ENCODE assay signal across 30 cellular contexts in genomic region chr3:163058190-163058854, GRCh38.
DNase-seq lines count a peak whose midpoint lies in the region; ATAC-seq and TF ChIP-seq lines count a peak whose summit lies in the region.
"Had no signal": no experiment of that assay in that cellular context is flagged by ENCODE, and none has a peak within 500 bp of the region (broad histone marks: within the 10 kb centered on the region; RNA-seq: fewer than 3 reads in every experiment).

No MANE protein-coding gene starts in this region.

- H3K4me1 ChIP-seq in adrenal gland (replicated peaks in 1 of 2) (peaks cover 0 to 8% of the 10 kb centered on the region in 2 donors), rectal smooth muscle tissue (ENCODE audit: control insufficient read depth, insufficient read depth, low read length) (peaks cover 5% of the 10 kb centered on the region)
- H3K4me1 ChIP-seq: heart right ventricle, Peyer's patch, SJSA1, upper lobe of right lung had no signal

- H3K36me3 Mint-ChIP-seq in activated naive CD4-positive, alpha-beta T cell treated with anti-CD3 and anti-CD28 coated beads for 36 hours (ENCODE audit: low read depth), result no peaks in the 10 kb centered on the region
- H3K36me3 Mint-ChIP-seq: activated naive CD4-positive, alpha-beta T cell treated with anti-CD3 and anti-CD28 coated beads, Interleukin-2, amount 10 ng/mL, durations not matched to agents 7 days and 5 days; mesothelial cell of epicardium; natural killer cell treated with Interleukin-12 subunit alpha and Interleukin-12 subunit beta and Interleukin-15 and Interleukin-18, amount 100 ng/mL, for 72 hours had no signal

- no peak for TF ChIP-seq POLR2A in adrenal gland (IDR thresholded peaks at IDR 0.05)

- intact Hi-C loops in adrenal gland (cut with DNase I) (no loop called here), left ventricle myocardium superior (cut with micrococcal nuclease) (no loop called here)
- intact Hi-C loops in activated naive CD4-positive, alpha-beta T cell treated with anti-CD3 and anti-CD28 coated beads for 36 hours (cut with micrococcal nuclease), result loop anchor here (10.0 kb wide), 1 partner anchor 1204 kb away; no protein-coding TSS in a partner anchor

- H3K9ac ChIP-seq in rectal smooth muscle tissue (ENCODE audit: low read length), result no peak overlapping the region

- no peaks in the 10 kb centered on the region for H3K27me3 Mint-ChIP-seq in activated naive CD4-positive, alpha-beta T cell treated with anti-CD3 and anti-CD28 coated beads for 36 hours (ENCODE audit: low read depth)
- H3K27me3 Mint-ChIP-seq: activated CD4-positive, alpha-beta T cell treated with anti-CD3 and anti-CD28 coated beads, Interleukin-2, amount 10 ng/mL, durations not matched to agents 24 days and 14 days; activated naive CD4-positive, alpha-beta T cell treated with anti-CD3 and anti-CD28 coated beads, Interleukin-2, amount 10 ng/mL, durations not matched to agents 7 days and 5 days; central memory CD8-positive, alpha-beta T cell; natural killer cell treated with Interleukin-12 subunit alpha and Interleukin-12 subunit beta and Interleukin-15 and Interleukin-18, amount 100 ng/mL, for 72 hours; progenitor cell of endocrine pancreas; T-helper 17 cell had no signal

- H3K4me1 Mint-ChIP-seq in activated naive CD4-positive, alpha-beta T cell treated with anti-CD3 and anti-CD28 coated beads for 36 hours (ENCODE audit: low read depth), result no peaks in the 10 kb centered on the region
- H3K4me1 Mint-ChIP-seq: activated CD4-positive, alpha-beta T cell treated with anti-CD3 and anti-CD28 coated beads, Interleukin-2, amount 10 ng/mL, durations not matched to agents 24 days and 14 days; activated naive CD4-positive, alpha-beta T cell treated with anti-CD3 and anti-CD28 coated beads, Interleukin-2, amount 10 ng/mL, durations not matched to agents 7 days and 5 days; central memory CD8-positive, alpha-beta T cell; H9; T-helper 17 cell had no signal

- H3K4me3 ChIP-seq in adrenal gland (no peak overlapping the region), rectal smooth muscle tissue (ENCODE audit: low read length) (no peak overlapping the region)
- H3K4me3 ChIP-seq: GM12878, heart right ventricle, Peyer's patch, SJSA1, upper lobe of right lung had no signal

- no peaks in the 10 kb centered on the region for H3K27me3 ChIP-seq in adrenal gland
- no peaks in the 10 kb centered on the region for H3K27me3 ChIP-seq in rectal smooth muscle tissue (ENCODE audit: control insufficient read depth, insufficient read depth, low read length)
- H3K27me3 ChIP-seq: dorsolateral prefrontal cortex, heart right ventricle, Peyer's patch, SJSA1, upper lobe of right lung had no signal

- no peak for TF ChIP-seq CTCF in adrenal gland (IDR thresholded peaks at IDR 0.05)

- H3K27ac Mint-ChIP-seq in activated naive CD4-positive, alpha-beta T cell treated with anti-CD3 and anti-CD28 coated beads for 36 hours, result no peak overlapping the region
- H3K27ac Mint-ChIP-seq: activated CD4-positive, alpha-beta T cell treated with anti-CD3 and anti-CD28 coated beads, Interleukin-2, amount 10 ng/mL, durations not matched to agents 24 days and 14 days; activated naive CD4-positive, alpha-beta T cell treated with anti-CD3 and anti-CD28 coated beads, Interleukin-2, amount 10 ng/mL, durations not matched to agents 7 days and 5 days; activated T-cell treated with anti-CD3 and anti-CD28 coated beads, Interleukin-2, amount 50 U/mL, for 72 hours; H9; mesothelial cell of epicardium; natural killer cell treated with Interleukin-12 subunit alpha and Interleukin-12 subunit beta and Interleukin-15 and Interleukin-18, amount 100 ng/mL, for 72 hours; T-helper 17 cell had no signal

- H3K4me3 Mint-ChIP-seq in activated naive CD4-positive, alpha-beta T cell treated with anti-CD3 and anti-CD28 coated beads for 36 hours, result no peak overlapping the region
- H3K4me3 Mint-ChIP-seq: activated CD4-positive, alpha-beta T cell treated with anti-CD3 and anti-CD28 coated beads, Interleukin-2, amount 10 ng/mL, durations not matched to agents 24 days and 14 days; activated naive CD4-positive, alpha-beta T cell treated with anti-CD3 and anti-CD28 coated beads, Interleukin-2, amount 10 ng/mL, durations not matched to agents 7 days and 5 days; activated T-cell treated with anti-CD3 and anti-CD28 coated beads, Interleukin-2, amount 50 U/mL, for 72 hours; central memory CD8-positive, alpha-beta T cell; H9; mesothelial cell of epicardium; natural killer cell treated with Interleukin-12 subunit alpha and Interleukin-12 subunit beta and Interleukin-15 and Interleukin-18, amount 100 ng/mL, for 72 hours; T-helper 17 cell had no signal

- ATAC-seq in left ventricle myocardium superior (no peak), HG03432 (IDR thresholded peaks at IDR 0.05; ENCODE audit: unreplicated experiment) (no peak)
- ATAC-seq: activated T-cell treated with anti-CD3 and anti-CD28 coated beads, Interleukin-2, amount 50 U/mL, for 72 hours; GM12878; HepG2; natural killer cell treated with Interleukin-12 subunit alpha and Interleukin-12 subunit beta and Interleukin-15 and Interleukin-18, amount 100 ng/mL, for 72 hours; T-helper 17 cell; upper lobe of right lung had no signal

- H3K27ac ChIP-seq in adrenal gland (no peak overlapping the region), rectal smooth muscle tissue (ENCODE audit: low read depth, low read length) (peak overlapping the region; percentile 42)
- H3K27ac ChIP-seq: dorsolateral prefrontal cortex, heart right ventricle, HL-60, Peyer's patch, SJSA1, upper lobe of right lung had no signal

- no peaks in the 10 kb centered on the region for H3K9me3 ChIP-seq in adrenal gland (replicated peaks in 1 of 3)
- H3K9me3 ChIP-seq: Peyer's patch, SJSA1, upper lobe of right lung had no signal

- H3K36me3 ChIP-seq in adrenal gland (replicated peaks in 1 of 2), result no peaks in the 10 kb centered on the region
- H3K36me3 ChIP-seq in rectal smooth muscle tissue (ENCODE audit: control insufficient read depth, insufficient read depth, low read length), result no peaks in the 10 kb centered on the region
- H3K36me3 ChIP-seq: heart right ventricle, Peyer's patch, SJSA1, upper lobe of right lung had no signal

- 36 to 54% (median 49%) methylated on average over 9 to 10 of the region's 10 CpGs for WGBS in adrenal gland, 4 donors

- no peaks in the 10 kb centered on the region for H3K9me3 Mint-ChIP-seq in activated naive CD4-positive, alpha-beta T cell treated with anti-CD3 and anti-CD28 coated beads for 36 hours
- H3K9me3 Mint-ChIP-seq: activated CD4-positive, alpha-beta T cell treated with anti-CD3 and anti-CD28 coated beads, Interleukin-2, amount 10 ng/mL, durations not matched to agents 24 days and 14 days; activated naive CD4-positive, alpha-beta T cell treated with anti-CD3 and anti-CD28 coated beads, Interleukin-2, amount 10 ng/mL, durations not matched to agents 7 days and 5 days; activated T-cell treated with anti-CD3 and anti-CD28 coated beads, Interleukin-2, amount 50 U/mL, for 72 hours; central memory CD8-positive, alpha-beta T cell; mesothelial cell of epicardium had no signal

- CTCF ChIA-PET in activated naive CD4-positive, alpha-beta T cell treated with anti-CD3 and anti-CD28 coated beads for 36 hours (lab: Charles Lee), result no interaction called here

- DNase-seq in AG20443 (ENCODE audit: low spot score) (peak; percentile 23), adrenal gland (peak; percentile 22 to 66 (median 51)), left ventricle myocardium superior (peak; percentile 42), HPDE6-E6E7 (ENCODE audit: extremely low spot score) (no peak)
- DNase-seq in stimulated activated CD4-positive, alpha-beta T cell treated with anti-CD3 and anti-CD28 coated beads, Interleukin-4, amount 100 ng/mL, for 4 hours, result no peak
- DNase-seq in activated naive CD4-positive, alpha-beta T cell treated with anti-CD3 and anti-CD28 coated beads for 36 hours, result no peak
- DNase-seq: activated CD4-positive, alpha-beta T cell treated with anti-CD3 and anti-CD28 coated beads, Interleukin-2, amount 10 ng/mL, durations not matched to agents 24 days and 14 days; activated naive CD4-positive, alpha-beta T cell treated with anti-CD3 and anti-CD28 coated beads, Interleukin-2, amount 10 ng/mL, durations not matched to agents 7 days and 5 days; activated T-cell treated with anti-CD3 and anti-CD28 coated beads, Interleukin-2, amount 50 U/mL, for 72 hours; dorsolateral prefrontal cortex; foreskin fibroblast; H9; Kasumi-1; NCI-H1694 treated with DMSO at 0.1 percent for 48 hours; NCI-H2171; NCI-H526 treated with DMSO at 0.1 percent for 48 hours; Peyer's patch; T-helper 17 cell; upper lobe of right lung had no signal

Comparison
In these comparisons a context has a peak if more than half of its experiments do, and no peak if none do; other contexts are left out.
1. DNase-seq: peak in AG20443 (single experiment), adrenal gland (7 of 7) and left ventricle myocardium superior (single experiment); none in stimulated activated CD4-positive, alpha-beta T cell treated with anti-CD3 and anti-CD28 coated beads, Interleukin-4, amount 100 ng/mL, for 4 hours (0 of 2), activated naive CD4-positive, alpha-beta T cell treated with anti-CD3 and anti-CD28 coated beads for 36 hours (single experiment) and HPDE6-E6E7 (single experiment).